ENCODE assay signal across 17 cellular contexts in genomic region chr17:970388-970768, GRCh38. TPM values are rescaled to one million over a fixed set of nuclear protein-coding genes. Genes with fewer than 3 reads are reported as not detected.
A peak's percentile ranks its signal among the peaks of the same experiment; 100 is the strongest.
DNase-seq lines count a peak whose midpoint lies in the region; ATAC-seq and TF ChIP-seq lines count a peak whose summit lies in the region.
"Had no signal": no experiment of that assay in that cellular context is flagged by ENCODE, and none has a peak within 500 bp of the region (broad histone marks: within the 10 kb centered on the region; RNA-seq: fewer than 3 reads in every experiment).

No MANE protein-coding gene starts in this region.

- H3K36me3 Mint-ChIP-seq in effector memory CD8-positive, alpha-beta T cell (ENCODE audit: insufficient read depth) = no peaks in the 10 kb centered on the region
- H3K36me3 Mint-ChIP-seq: stimulated activated memory B cell treated with anti-CD40 and anti-IgM and Interleukin-4, amounts not matched to agents 10 μg/mL and 1 μg/mL and 100 μg/mL, for 72 hours had no signal

- intact Hi-C loops in thyroid gland (cut with DNase I) = no loop called here
- intact Hi-C loops in right lobe of liver (cut with DNase I) = no loop called here

- no peak for ATAC-seq in right lobe of liver
- ATAC-seq in effector memory CD8-positive, alpha-beta T cell (replicated peaks) = no peak
- ATAC-seq: activated CD8-positive, alpha-beta T cell treated with anti-CD3 and anti-CD28 coated beads for 36 hours; activated T-helper 17 cell treated with anti-CD3 and anti-CD28 coated beads, Interleukin-2, amount 50 U/mL, for 72 hours; stimulated activated memory B cell treated with anti-CD40 and anti-IgM and Interleukin-4, amounts not matched to agents 10 μg/mL and 1 μg/mL and 100 μg/mL, for 72 hours had no signal

- H3K4me3 ChIP-seq in HUES6 (ENCODE audit: low read depth, low read length) (0 out of 2 replicates have a peak overlapping the region, but pooled peaks have one; percentile 1), epithelial cell of proximal tubule (ENCODE audit: low read depth, low read length) (peak overlapping the region; percentile 7), muscle layer of duodenum (ENCODE audit: low read depth in 1 of 2, low read length in 2 of 2) (peak overlapping the region in 1 of 2 donors; percentile 23), thyroid gland (replicated peaks in 1 of 3) (no peak overlapping the region), right lobe of liver (no peak overlapping the region)
- H3K4me3 ChIP-seq: BLaER1 had no signal

- peaks cover 43% of the 10 kb centered on the region for H3K4me1 ChIP-seq in HUES6 (ENCODE audit: control insufficient read depth, insufficient read depth, low read length)
- peaks cover 5 to 19% of the 10 kb centered on the region in 2 donors for H3K4me1 ChIP-seq in muscle layer of duodenum (ENCODE audit: control insufficient read depth in 1 of 2, insufficient read depth in 2 of 2, low read length in 2 of 2)
- peaks cover 0 to 14% of the 10 kb centered on the region in 2 donors for H3K4me1 ChIP-seq in thyroid gland
- peaks cover 0 to 5% (median 0%) of the 10 kb centered on the region in 4 donors for H3K4me1 ChIP-seq in right lobe of liver
- H3K4me1 ChIP-seq: ascending aorta had no signal

- DNase-seq in epithelial cell of proximal tubule (ENCODE audit: low read depth) = no peak
- peak; percentile 38 to 40 for DNase-seq in thyroid gland
- DNase-seq in right lobe of liver = no peak
- no peak for DNase-seq in activated CD4-positive, alpha-beta T cell treated with anti-CD3 and anti-CD28 coated beads for 1 hour
- DNase-seq in effector memory CD8-positive, alpha-beta T cell = no peak
- no peak for DNase-seq in NCI-H748 (lab: John Stamatoyannopoulos, UW; ENCODE audit: unreplicated experiment)
- DNase-seq: cortex of kidney, Kasumi-1, NCI-H1436 treated with DMSO at 0.1 percent for 48 hours, NCI-H446 treated with DMSO at 0.1 percent for 48 hours had no signal

- H3K27ac Mint-ChIP-seq in effector memory CD8-positive, alpha-beta T cell = no peak overlapping the region
- H3K27ac Mint-ChIP-seq: activated CD8-positive, alpha-beta T cell treated with anti-CD3 and anti-CD28 coated beads for 36 hours; activated T-helper 17 cell treated with anti-CD3 and anti-CD28 coated beads, Interleukin-2, amount 50 U/mL, for 72 hours; stimulated activated memory B cell treated with anti-CD40 and anti-IgM and Interleukin-4, amounts not matched to agents 10 μg/mL and 1 μg/mL and 100 μg/mL, for 72 hours had no signal

- TF ChIP-seq POLR2A in thyroid gland (IDR thresholded peaks at IDR 0.05) (peak in 1 of 2 donors; percentile 9), right lobe of liver (IDR thresholded peaks at IDR 0.05) (no peak)

- no peak for TF ChIP-seq CTCF in epithelial cell of proximal tubule (conservative IDR thresholded peaks at IDR 0.05; ENCODE audit: low read depth, low read length)
- no peak for TF ChIP-seq CTCF in thyroid gland (IDR thresholded peaks at IDR 0.05)
- TF ChIP-seq CTCF in right lobe of liver (IDR thresholded peaks at IDR 0.05) = no peak

- H3K4me3 Mint-ChIP-seq in effector memory CD8-positive, alpha-beta T cell = no peak overlapping the region
- H3K4me3 Mint-ChIP-seq: activated CD8-positive, alpha-beta T cell treated with anti-CD3 and anti-CD28 coated beads for 36 hours; activated T-helper 17 cell treated with anti-CD3 and anti-CD28 coated beads, Interleukin-2, amount 50 U/mL, for 72 hours; stimulated activated memory B cell treated with anti-CD40 and anti-IgM and Interleukin-4, amounts not matched to agents 10 μg/mL and 1 μg/mL and 100 μg/mL, for 72 hours had no signal

- no peak overlapping the region for H3K9ac ChIP-seq in HUES6 (ENCODE audit: low read length)
- H3K9ac ChIP-seq: BLaER1 had no signal

- H3K36me3 ChIP-seq in HUES6 (ENCODE audit: control insufficient read depth, insufficient read depth, low read length) (peaks cover 5% of the 10 kb centered on the region), muscle layer of duodenum (ENCODE audit: control insufficient read depth in 1 of 2, insufficient read depth in 2 of 2, low read length in 2 of 2) (no peaks in the 10 kb centered on the region), thyroid gland (no peaks in the 10 kb centered on the region), right lobe of liver (no peaks in the 10 kb centered on the region)
- H3K36me3 ChIP-seq: ascending aorta had no signal

- H3K9me3 Mint-ChIP-seq in effector memory CD8-positive, alpha-beta T cell = no peaks in the 10 kb centered on the region
- H3K9me3 Mint-ChIP-seq: activated CD8-positive, alpha-beta T cell treated with anti-CD3 and anti-CD28 coated beads for 36 hours; activated T-helper 17 cell treated with anti-CD3 and anti-CD28 coated beads, Interleukin-2, amount 50 U/mL, for 72 hours; stimulated activated memory B cell treated with anti-CD40 and anti-IgM and Interleukin-4, amounts not matched to agents 10 μg/mL and 1 μg/mL and 100 μg/mL, for 72 hours had no signal

- peaks cover 63 to 73% of the 10 kb centered on the region in 2 donors for H3K27me3 Mint-ChIP-seq in effector memory CD8-positive, alpha-beta T cell

- H3K4me1 Mint-ChIP-seq in effector memory CD8-positive, alpha-beta T cell (ENCODE audit: low read depth in 2 of 2) = no peaks in the 10 kb centered on the region
- H3K4me1 Mint-ChIP-seq: activated T-helper 17 cell treated with anti-CD3 and anti-CD28 coated beads, Interleukin-2, amount 50 U/mL, for 72 hours; stimulated activated memory B cell treated with anti-CD40 and anti-IgM and Interleukin-4, amounts not matched to agents 10 μg/mL and 1 μg/mL and 100 μg/mL, for 72 hours had no signal

- H3K9me3 ChIP-seq in HUES6 (ENCODE audit: control insufficient read depth, insufficient read depth, low read depth, low read length) (0 out of 2 replicates have a peak, but pooled peaks cover 3% of the 10 kb centered on the region), muscle layer of duodenum (ENCODE audit: control insufficient read depth in 1 of 2, low read length in 2 of 2) (no peaks in the 10 kb centered on the region), thyroid gland (no peaks in the 10 kb centered on the region), right lobe of liver (no peaks in the 10 kb centered on the region)
- H3K9me3 ChIP-seq: ascending aorta had no signal

- 21 to 31% methylated on average over 8 of the region's 8 CpGs for WGBS in thyroid gland, 2 donors
- 62% methylated on average over 8 of the region's 8 CpGs for WGBS in right lobe of liver (ENCODE audit: insufficient coverage, low coverage, low lambda C conversion rate, missing lambda C conversion rate)

- H3K27ac ChIP-seq in HUES6 (ENCODE audit: low read depth, low read length) (no peak overlapping the region), muscle layer of duodenum (ENCODE audit: low read length) (peak overlapping the region; percentile 66), thyroid gland (peak overlapping the region in 2 of 3 donors; percentile 40 to 51), right lobe of liver (no peak overlapping the region)
- H3K27ac ChIP-seq: ascending aorta, BLaER1 had no signal

- H3K27me3 ChIP-seq in HUES6 (ENCODE audit: control insufficient read depth, insufficient read depth, low read length) = no peaks in the 10 kb centered on the region
- H3K27me3 ChIP-seq in muscle layer of duodenum (ENCODE audit: low read depth, low read length) = peaks cover 5% of the 10 kb centered on the region
- H3K27me3 ChIP-seq in thyroid gland = no peaks in the 10 kb centered on the region
- H3K27me3 ChIP-seq in right lobe of liver = no peaks in the 10 kb centered on the region
- H3K27me3 ChIP-seq: ascending aorta, BLaER1 had no signal

RNA-seq across cellular contexts. Expression of gene NXN, which starts 9.2 kb away (rescaled TPM):
- total RNA-seq in epithelial cell of proximal tubule (31.1 and 36.8 TPM in 2 replicates), thyroid gland (10 to 100 TPM; 14.5 to 18.3 (median 17.2) TPM), right lobe of liver (1 to 10 TPM; 2.7 to 9.5 (median 8.0) TPM)

RNA-seq across cellular contexts. Expression of gene TIMM22, which starts 26.6 kb away (rescaled TPM):
- total RNA-seq in epithelial cell of proximal tubule (18.7 and 21.8 TPM in 2 replicates), thyroid gland (10 to 100 TPM; 14.7 to 17.1 (median 14.9) TPM), right lobe of liver (1 to 10 TPM; 3.9 to 6.5 (median 4.1) TPM)

Comparison
In these comparisons a context has a peak if more than half of its experiments do, and no peak if none do; other contexts are left out.
1. H3K27ac ChIP-seq: peak in muscle layer of duodenum (single experiment) and thyroid gland (2 of 3); none in HUES6 (single experiment) and right lobe of liver (0 of 3).
2. H3K4me3 ChIP-seq: peak in HUES6 (single experiment) and epithelial cell of proximal tubule (single experiment); none in thyroid gland (0 of 3) and right lobe of liver (0 of 3).
3. DNase-seq: peak in thyroid gland (2 of 2); none in epithelial cell of proximal tubule (single experiment), right lobe of liver (0 of 3), activated CD4-positive, alpha-beta T cell treated with anti-CD3 and anti-CD28 coated beads for 1 hour (single experiment), effector memory CD8-positive, alpha-beta T cell (0 of 3) and NCI-H748 (single experiment).